Comparison of ENCODE assay signal across 28 cellular contexts in genomic region chr1:171470726-171471125, GRCh38.
"Had no signal": no experiment of that assay in that cellular context is flagged by ENCODE, and none has a peak within 500 bp of the region (broad histone marks: within the 10 kb centered on the region; RNA-seq: fewer than 3 reads in every experiment).

No MANE protein-coding gene starts in this region.

- H3K27me3 ChIP-seq: adrenal gland, body of pancreas, gastrocnemius medialis, heart left ventricle had no signal

- H3K9me3 ChIP-seq: adrenal gland, body of pancreas, gastrocnemius medialis, heart left ventricle had no signal

- H3K4me1 ChIP-seq: body of pancreas, gastrocnemius medialis had no signal

- H3K36me3 ChIP-seq: adrenal gland, gastrocnemius medialis, heart left ventricle, WERI-Rb-1 had no signal

- ATAC-seq: activated CD4-positive, CD25-positive, alpha-beta regulatory T cell treated with anti-CD3 and anti-CD28 coated beads, Interleukin-2, amount 50 U/mL, for 24 hours; activated CD8-positive, alpha-beta T cell treated with anti-CD3 and anti-CD28 coated beads for 36 hours; activated naive CD8-positive, alpha-beta T cell treated with anti-CD3 and anti-CD28 coated beads, Interleukin-2, amount 50 U/mL, for 24 hours; body of pancreas; effector memory CD8-positive, alpha-beta T cell; gastrocnemius medialis; heart left ventricle; T-helper 17 cell had no signal

- DNase-seq: activated B cell treated with CpG ODN at 0.5 μM for 24 hours; activated CD4-positive, alpha-beta T cell treated with anti-CD3 and anti-CD28 coated beads for 48 hours; activated CD4-positive, alpha-beta T cell treated with anti-CD3 and anti-CD28 coated beads, Interleukin-2, amount 50 U/mL, for 1 hour; activated CD4-positive, alpha-beta T cell treated with anti-CD3 and anti-CD28 coated beads, Interleukin-2, amount 50 U/mL, for 48 hours; activated CD8-positive, alpha-beta memory T cell treated with anti-CD3 and anti-CD28 coated beads for 24 hours; activated CD8-positive, alpha-beta T cell treated with anti-CD3 and anti-CD28 coated beads for 36 hours; activated effector memory CD4-positive, alpha-beta T cell treated with anti-CD3 and anti-CD28 coated beads, Interleukin-2, amount 50 U/mL, for 16 hours; activated naive CD4-positive, alpha-beta T cell treated with anti-CD3 and anti-CD28 coated beads for 36 hours; activated naive CD8-positive, alpha-beta T cell treated with anti-CD3 and anti-CD28 coated beads for 36 hours; activated naive CD8-positive, alpha-beta T cell treated with anti-CD3 and anti-CD28 coated beads, Interleukin-2, amount 50 U/mL, for 24 hours; activated T-cell treated with anti-CD3 and anti-CD28 coated beads, Interleukin-2, amount 50 U/mL, for 48 hours; adrenal gland; amygdala; aorta; body of pancreas; caudate nucleus; cortex of kidney; dermis blood vessel endothelial cell; effector CD4-positive, alpha-beta T cell; effector memory CD8-positive, alpha-beta T cell; gastrocnemius medialis; glutamatergic neuron; heart left ventricle; T-helper 1 cell; T-helper 17 cell; T1000; WERI-Rb-1 had no signal

- H3K4me3 ChIP-seq: adrenal gland, body of pancreas, gastrocnemius medialis, heart left ventricle had no signal

- H3K27ac ChIP-seq: adrenal gland, body of pancreas, gastrocnemius medialis, heart left ventricle, WERI-Rb-1 had no signal
